ENCODE assay signal across 1 cellular context in genomic region chr9:133361507-133362092, GRCh38.
TF ChIP-seq lines count a peak whose summit lies in the region.

No MANE protein-coding gene starts in this region.

TF ChIP-seq in HepG2, 621 proteins besides CTCF, POLR2A, EP300 and RAD21:
- TF ChIP-seq RFX5 (IDR thresholded peaks at IDR 0.05; ENCODE audit: low read depth, low read length) (no peak), POLR2G (IDR thresholded peaks at IDR 0.05; ENCODE audit: low read depth, low read length) (peak; percentile 61; the same call in 1 of the 2 replicates), POLR2AphosphoS2 (IDR thresholded peaks at IDR 0.05; ENCODE audit: low read depth, low read length) (peak; percentile 86), ZNF841 (CRISPR knock-in tag; IDR thresholded peaks at IDR 0.05; ENCODE audit: borderline replicate concordance) (0 out of 2 replicates have a peak, but pooled peaks have one; percentile 1)
